ENCODE assay signal across 8 cellular contexts in the genomic region with DNA sequence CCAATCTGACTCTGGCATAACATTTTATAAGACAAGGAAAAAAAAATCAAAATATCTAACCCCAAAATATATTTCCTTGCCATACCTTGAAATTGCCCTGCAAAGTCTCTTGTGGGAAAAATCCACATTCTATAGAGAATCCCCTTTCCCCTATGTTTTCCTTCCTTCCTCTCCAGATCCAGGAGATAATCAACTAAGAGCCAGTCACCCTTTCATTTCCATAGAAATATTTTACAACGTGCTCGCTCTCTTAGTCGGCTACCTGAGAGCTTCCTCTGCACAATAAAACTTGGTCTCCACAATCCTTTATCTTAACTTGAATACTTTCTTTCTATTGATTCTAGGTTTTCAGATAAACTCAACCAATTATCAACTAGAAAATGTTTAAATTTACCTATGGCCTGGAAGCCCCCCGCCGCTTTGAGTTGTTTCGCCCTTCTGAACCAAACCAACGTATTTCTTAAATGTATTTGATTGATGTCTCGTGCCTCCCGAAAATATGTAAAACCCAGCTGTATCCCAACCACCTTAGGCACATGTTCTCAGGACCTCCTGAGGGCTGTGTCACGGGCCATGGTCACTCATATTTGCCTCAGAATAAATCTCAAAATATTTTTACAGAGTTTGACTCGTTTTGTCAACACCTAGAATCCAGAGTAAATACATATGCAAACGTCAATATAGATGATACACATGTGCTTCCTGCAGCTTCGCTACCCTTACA. TPM values are rescaled to one million over a fixed set of nuclear protein-coding genes. Genes with fewer than 3 reads are reported as not detected.
A peak's percentile ranks its signal among the peaks of the same experiment; 100 is the strongest.
DNase-seq lines count a peak whose midpoint lies in the region; ATAC-seq and TF ChIP-seq lines count a peak whose summit lies in the region.

No MANE protein-coding gene starts in this region.

- H3K27ac ChIP-seq in Karpas-422 (ENCODE audit: low read length): no peak overlapping the region
- H3K27ac ChIP-seq in coronary artery: peak overlapping the region; percentile 86 to 96

- H3K9ac ChIP-seq in Karpas-422 (ENCODE audit: low read length): peak overlapping the region; percentile 78

- peak overlapping the region; percentile 51; the same call in 1 of the 2 replicates for H2AFZ ChIP-seq in Karpas-422 (ENCODE audit: low read length)

- TF ChIP-seq CTCF in BJ (IDR thresholded peaks at IDR 0.05; ENCODE audit: insufficient read depth, low read depth, low read length) (no peak), coronary artery (IDR thresholded peaks at IDR 0.05) (no peak)

- CTCF ChIA-PET in BJ (lab: Yijun Ruan, JAX): interaction anchor here (0.5 to 1.9 kb wide), 6 partner anchors 9 to 1123 kb away, joined by 3 to 6 read pairs (median 4); no protein-coding TSS in a partner anchor

- peak overlapping the region; percentile 74 to 96 (median 94) for H3K27ac Mint-ChIP-seq in naive thymus-derived CD8-positive, alpha-beta T cell

- H3K4me3 Mint-ChIP-seq in naive thymus-derived CD8-positive, alpha-beta T cell: peak overlapping the region; percentile 89 to 99 (median 94)

- H3K4me1 Mint-ChIP-seq in naive thymus-derived CD8-positive, alpha-beta T cell: peaks cover 27 to 67% (median 58%) of the 10 kb centered on the region in 4 donors

- no peaks in the 10 kb centered on the region for H3K9me3 Mint-ChIP-seq in naive thymus-derived CD8-positive, alpha-beta T cell

- peaks cover 24% of the 10 kb centered on the region for H3K4me1 ChIP-seq in Karpas-422 (ENCODE audit: low read length)

- peaks cover 0 to 1% (median 0%) of the 10 kb centered on the region in 3 donors for H3K36me3 Mint-ChIP-seq in naive thymus-derived CD8-positive, alpha-beta T cell

- H3K36me3 ChIP-seq in BJ (ENCODE audit: control insufficient read depth, insufficient read depth, low read length) (no peaks in the 10 kb centered on the region), Karpas-422 (ENCODE audit: insufficient read depth, low read length) (no peaks in the 10 kb centered on the region)

- ATAC-seq in naive thymus-derived CD8-positive, alpha-beta T cell: no peak

- no peaks in the 10 kb centered on the region for H3K9me3 ChIP-seq in Karpas-422 (ENCODE audit: low read length)

- H3K9me2 ChIP-seq in Karpas-422 (replicated peaks; ENCODE audit: insufficient read depth, low read length): no peaks in the 10 kb centered on the region

- DNase-seq in BJ (ENCODE audit: low read depth): no peak
- DNase-seq in Karpas-422: no peak
- DNase-seq in coronary artery (ENCODE audit: low spot score): no peak
- DNase-seq in naive thymus-derived CD8-positive, alpha-beta T cell: no peak
- no peak for DNase-seq in stimulated activated CD4-positive, alpha-beta T cell treated with anti-CD3 and anti-CD28 coated beads, Interleukin-2, amount 100 ng/mL, for 24 hours
- DNase-seq in anterior cingulate cortex (lab: John Stamatoyannopoulos, UW): no peak
- DNase-seq in activated effector memory CD4-positive, alpha-beta T cell treated with Interleukin-2 at 50 U/mL for 16 hours: no peak
- no peak for DNase-seq in stimulated activated CD4-positive, alpha-beta T cell treated with anti-CD3 and anti-CD28 coated beads, Interleukin-4, amount 100 ng/mL, for 24 hours

- H3K27me3 Mint-ChIP-seq in naive thymus-derived CD8-positive, alpha-beta T cell: no peaks in the 10 kb centered on the region

- H3K4me3 ChIP-seq in BJ (ENCODE audit: low read depth, low read length): peak overlapping the region; percentile 96
- H3K4me3 ChIP-seq in Karpas-422 (ENCODE audit: low read length): peak overlapping the region; percentile 81
- H3K4me3 ChIP-seq in coronary artery: peak overlapping the region; percentile 77

- POLR2A ChIA-PET in BJ (lab: Charles Lee): interaction anchor here (0.7 kb wide), 1 partner anchor 12 kb away, joined by 3 read pairs; no protein-coding TSS in a partner anchor
- POLR2A ChIA-PET in naive thymus-derived CD8-positive, alpha-beta T cell (lab: Charles Lee): interaction anchor here (0.6 to 2.0 kb wide), 18 partner anchors 8 to 1446 kb away, joined by 3 to 15 read pairs (median 4); partner anchors contain the start of genes EIF4EBP2 and VSIR

- no peaks in the 10 kb centered on the region for H3K27me3 ChIP-seq in BJ (ENCODE audit: control insufficient read depth, insufficient read depth, low read length)
- no peaks in the 10 kb centered on the region for H3K27me3 ChIP-seq in Karpas-422 (ENCODE audit: low read length)

- no peaks in the 10 kb centered on the region; the same call in 1 of the 2 replicates for H3K79me2 ChIP-seq in Karpas-422 (ENCODE audit: low read length)

- H3K4me2 ChIP-seq in Karpas-422 (ENCODE audit: low read depth, low read length, poor library complexity, severe bottlenecking): peak overlapping the region; percentile 92

- peaks cover 45% of the 10 kb centered on the region for H4K20me1 ChIP-seq in Karpas-422 (ENCODE audit: insufficient read depth, low read depth, low read length)

RNA-seq across cellular contexts. Expression of gene PSAP, which starts 0.9 kb away (rescaled TPM):
- 1,482 and 1,979 TPM in 2 replicates for polyA plus RNA-seq in BJ (2011; rRNA removed)
- polyA minus RNA-seq in BJ (2011; rRNA and poly(A)+ RNA removed): 206 and 320 TPM in 2 replicates
- total RNA-seq in Karpas-422 (2014; rRNA removed; shearing (Covaris generic); ENCODE audit: low replicate concordance): 114 and 201 TPM in 2 replicates
- 100 to 1,000 TPM; 203 to 206 TPM for total RNA-seq in naive thymus-derived CD8-positive, alpha-beta T cell
- 100 to 1,000 TPM; 389 to 442 (median 398) TPM for polyA plus RNA-seq in naive thymus-derived CD8-positive, alpha-beta T cell
